ENCODE assay signal across 15 cellular contexts in the genomic region with DNA sequence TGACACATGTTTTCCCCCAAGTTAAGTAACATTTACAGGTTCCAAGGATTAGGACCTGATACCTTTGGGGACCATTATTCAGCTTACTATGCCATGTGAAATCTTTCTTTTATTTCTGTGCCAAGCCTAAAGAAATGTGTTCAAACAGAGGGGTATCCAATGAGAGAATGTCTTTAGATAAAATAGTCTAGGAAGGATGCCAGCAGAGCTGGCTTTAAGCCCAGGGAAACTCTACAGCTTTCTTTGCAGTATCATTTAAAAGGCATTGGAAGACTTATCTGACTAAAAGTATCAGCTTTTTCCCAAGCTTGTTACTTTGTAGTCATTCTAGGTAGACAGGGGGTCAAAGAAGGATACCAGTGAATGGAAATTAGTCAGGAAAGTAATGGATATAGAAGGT.
A peak's percentile ranks its signal among the peaks of the same experiment; 100 is the strongest.
DNase-seq lines count a peak whose midpoint lies in the region; ATAC-seq, FAIRE-seq and TF ChIP-seq lines count a peak whose summit lies in the region.
"Had no signal": no experiment of that assay in that cellular context is flagged by ENCODE, and none has a peak within 500 bp of the region (broad histone marks: within the 10 kb centered on the region; RNA-seq: fewer than 3 reads in every experiment).

No MANE protein-coding gene starts in this region.

- no peaks in the 10 kb centered on the region for H3K36me3 Mint-ChIP-seq in brain
- H3K36me3 Mint-ChIP-seq: naive thymus-derived CD8-positive, alpha-beta T cell had no signal

- peaks cover 33% of the 10 kb centered on the region for H3K4me1 Mint-ChIP-seq in brain
- H3K4me1 Mint-ChIP-seq: naive thymus-derived CD8-positive, alpha-beta T cell had no signal

- peak; percentile 55 for FAIRE-seq in D721Med (lab: Jason Lieb, UNC)
- FAIRE-seq: islet of Langerhans, small intestine had no signal

- DNase-seq in D721Med (ENCODE audit: insufficient read length, low spot score) (no peak), NCI-H1694 (lab: John Stamatoyannopoulos, UW) (peak; percentile 16), myocyte (ENCODE audit: low read depth) (peak; percentile 49), NCI-H187 (lab: John Stamatoyannopoulos, UW) (no peak)
- no peak for DNase-seq in stimulated activated CD4-positive, alpha-beta T cell treated with anti-CD3 and anti-CD28 coated beads, Interleukin-15, amount 100 ng/mL, for 24 hours
- DNase-seq: activated T-cell treated with anti-CD3 and anti-CD28 coated beads, Interleukin-2, amount 50 U/mL, for 48 hours; GOT3; naive thymus-derived CD8-positive, alpha-beta T cell; NCI-H2227 treated with DMSO at 0.1 percent for 48 hours; small intestine had no signal

- peak overlapping the region in 3 of 5 experiments; percentile 2 to 65 (median 49) for H3K27ac Mint-ChIP-seq in brain
- H3K27ac Mint-ChIP-seq: naive thymus-derived CD8-positive, alpha-beta T cell had no signal

- H3K27me3 Mint-ChIP-seq in brain: peaks cover 6% of the 10 kb centered on the region
- H3K27me3 Mint-ChIP-seq: naive thymus-derived CD8-positive, alpha-beta T cell had no signal

- H3K9me3 Mint-ChIP-seq in brain: peaks cover 0 to 10% (median 0%) of the 10 kb centered on the region in 5 experiments

- TF ChIP-seq CTCF in D721Med (IDR thresholded peaks at IDR 0.05; ENCODE audit: insufficient read depth, missing control alignments): no peak
- no peak for TF ChIP-seq CTCF in brain (conservative IDR thresholded peaks at IDR 0.05)

- ATAC-seq in GM18519 (IDR thresholded peaks at IDR 0.05; ENCODE audit: low FRiP score, unreplicated experiment) (no peak), HG02623 (IDR thresholded peaks at IDR 0.05; ENCODE audit: unreplicated experiment) (no peak)
- ATAC-seq: naive thymus-derived CD8-positive, alpha-beta T cell; Right ventricle myocardium inferior had no signal

- no peak overlapping the region for H3K4me3 Mint-ChIP-seq in brain
- H3K4me3 Mint-ChIP-seq: naive thymus-derived CD8-positive, alpha-beta T cell had no signal

Comparison
In these comparisons a context has a peak if more than half of its experiments do, and no peak if none do; other contexts are left out.
1. DNase-seq: peak in NCI-H1694 (single experiment) and myocyte (single experiment); none in D721Med (single experiment), NCI-H187 (0 of 2) and stimulated activated CD4-positive, alpha-beta T cell treated with anti-CD3 and anti-CD28 coated beads, Interleukin-15, amount 100 ng/mL, for 24 hours (single experiment).